11 cellular contexts compared by ENCODE assay signal in the genomic region with DNA sequence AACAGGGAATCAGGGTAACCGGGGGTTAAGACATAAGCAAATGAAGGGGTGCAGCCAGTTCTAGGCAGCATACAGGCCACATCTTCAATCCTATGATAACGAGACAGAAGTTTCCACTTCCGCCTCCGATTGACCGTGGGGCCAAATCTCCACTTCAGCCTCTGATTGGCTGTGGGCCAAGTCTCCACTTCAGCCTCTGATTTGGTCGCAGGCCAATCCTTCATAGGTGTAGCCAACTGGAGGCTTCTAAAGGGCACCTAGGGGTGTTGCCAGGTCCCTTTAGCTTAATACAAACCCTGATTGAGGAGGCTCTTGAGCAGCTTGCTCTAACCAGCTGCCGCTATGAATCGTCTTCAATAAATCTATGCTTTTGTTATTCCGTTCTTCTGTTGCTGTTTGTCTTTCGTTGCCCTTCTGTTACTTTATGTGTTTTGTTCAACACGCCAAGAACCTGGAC. TPM values are rescaled to one million over a fixed set of nuclear protein-coding genes. Genes with fewer than 3 reads are reported as not detected.
DNase-seq lines count a peak whose midpoint lies in the region; ATAC-seq and TF ChIP-seq lines count a peak whose summit lies in the region.
"Had no signal": no experiment of that assay in that cellular context is flagged by ENCODE, and none has a peak within 500 bp of the region (broad histone marks: within the 10 kb centered on the region; RNA-seq: fewer than 3 reads in every experiment).

No MANE protein-coding gene starts in this region.

- H3K27ac ChIP-seq in dorsolateral prefrontal cortex, result no peak overlapping the region
- H3K27ac ChIP-seq: A549, epithelial cell of prostate had no signal

- peak overlapping the region; percentile 72 for H3K4me3 Mint-ChIP-seq in activated B cell treated with CpG ODN at 0.5 μM for 24 hours

- no peaks in the 10 kb centered on the region for H3K27me3 Mint-ChIP-seq in activated B cell treated with CpG ODN at 0.5 μM for 24 hours

- H3K9me3 Mint-ChIP-seq in activated B cell treated with CpG ODN at 0.5 μM for 24 hours, result no peaks in the 10 kb centered on the region

- ATAC-seq in activated B cell treated with CpG ODN at 0.5 μM for 24 hours (ENCODE audit: low read depth), result peak; percentile 72
- ATAC-seq in mucosa of descending colon, result peak; percentile 56
- ATAC-seq: A549 had no signal

- peak overlapping the region; percentile 63 for H3K27ac Mint-ChIP-seq in activated B cell treated with CpG ODN at 0.5 μM for 24 hours

- DNase-seq in NCI-H526 (lab: John Stamatoyannopoulos, UW) (peak; percentile 12 to 49), NCI-H526 treated with DMSO at 0.1 percent for 48 hours (lab: John Stamatoyannopoulos, UW) (no peak), NCI-H1105 treated with DMSO at 0.1 percent for 48 hours (lab: John Stamatoyannopoulos, UW) (peak; percentile 97), activated B cell treated with CpG ODN at 0.5 μM for 24 hours (peak; percentile 30), mucosa of descending colon (peak; percentile 68 to 79 (median 69)), HCEC 1CT (no peak), KG1 (lab: John Stamatoyannopoulos, UW) (no peak), dorsolateral prefrontal cortex (no peak)

- intact Hi-C loops in activated B cell treated with CpG ODN at 0.5 μM for 24 hours (cut with micrococcal nuclease) (loop anchor here (1.0 to 5.0 kb wide), 3 partner anchors 85 to 662 kb away; partner anchors contain the start of genes ACSS2, CEP250, CPNE1 and RBM12), mucosa of descending colon (cut with DNase I, micrococcal nuclease) (no loop called here), dorsolateral prefrontal cortex (cut with DNase I) (loop anchor here in 1 of 2 donors (5.0 kb wide), 1 partner anchor 77 kb away; no protein-coding TSS in a partner anchor)

- H3K36me3 Mint-ChIP-seq in activated B cell treated with CpG ODN at 0.5 μM for 24 hours (ENCODE audit: low read depth), result peaks cover 17% of the 10 kb centered on the region

- H3K4me1 Mint-ChIP-seq in activated B cell treated with CpG ODN at 0.5 μM for 24 hours, result peaks cover 21% of the 10 kb centered on the region

- POLR2A ChIA-PET in activated B cell treated with CpG ODN at 0.5 μM for 24 hours (lab: Charles Lee), result interaction anchor here (0.6 to 0.7 kb wide), 2 partner anchors 51 to 414 kb away, joined by 3 read pairs; partner anchors contain the start of gene SCAND1

- TF ChIP-seq CTCF in activated B cell treated with CpG ODN at 0.5 μM for 24 hours (IDR thresholded peaks at IDR 0.05) (no peak), mucosa of descending colon (IDR thresholded peaks at IDR 0.05) (no peak), dorsolateral prefrontal cortex (IDR thresholded peaks at IDR 0.05 in 54 of 56, conservative IDR thresholded peaks at IDR 0.05 in 2 of 56; ENCODE audit: low read depth in 1 of 56, partially characterized antibody in 56 of 56) (no peak)

- CTCF ChIA-PET in activated B cell treated with CpG ODN at 0.5 μM for 24 hours (lab: Charles Lee), result no interaction called here

- H3K36me3 ChIP-seq in mucosa of descending colon (ENCODE audit: low read depth), result no peaks in the 10 kb centered on the region

- no peaks in the 10 kb centered on the region for H3K4me1 ChIP-seq in mucosa of descending colon (ENCODE audit: low read depth)

- H3K4me3 ChIP-seq in mucosa of descending colon (no peak overlapping the region), dorsolateral prefrontal cortex (no peak overlapping the region)
- H3K4me3 ChIP-seq: A549 had no signal

- H3K9me3 ChIP-seq in mucosa of descending colon, result no peaks in the 10 kb centered on the region
- H3K9me3 ChIP-seq: A549 had no signal

- H3K27me3 ChIP-seq in dorsolateral prefrontal cortex, result no peaks in the 10 kb centered on the region

RNA-seq across cellular contexts. Expression of gene ERGIC3, which starts 2.1 kb away (rescaled TPM):
- total RNA-seq in activated B cell treated with CpG ODN at 0.5 μM for 24 hours, result 159 and 183 TPM in 2 replicates
- total RNA-seq in mucosa of descending colon, result 100 to 1,000 TPM; 194 to 283 (median 206) TPM
- total RNA-seq in dorsolateral prefrontal cortex, result 100 to 1,000 TPM in 93 of 120 experiments, 10 to 100 TPM in 27; 88.7 to 138 (median 107) TPM

RNA-seq across cellular contexts. Expression of gene C20orf173, which starts 10.3 kb away (rescaled TPM):
- total RNA-seq in activated B cell treated with CpG ODN at 0.5 μM for 24 hours, result not detected in 2 replicates
- not detected for total RNA-seq in mucosa of descending colon
- total RNA-seq in dorsolateral prefrontal cortex, result not detected
- total RNA-seq: NCI-H460 had no signal

Comparison
In these comparisons a context has a peak if more than half of its experiments do, and no peak if none do; other contexts are left out.
1. DNase-seq: peak in NCI-H526 (2 of 2), NCI-H1105 treated with DMSO at 0.1 percent for 48 hours (single experiment), activated B cell treated with CpG ODN at 0.5 μM for 24 hours (single experiment) and mucosa of descending colon (3 of 3); none in NCI-H526 treated with DMSO at 0.1 percent for 48 hours (single experiment), HCEC 1CT (single experiment), KG1 (single experiment) and dorsolateral prefrontal cortex (0 of 10).